Comparison of ENCODE assay signal across 14 cellular contexts in the genomic region with DNA sequence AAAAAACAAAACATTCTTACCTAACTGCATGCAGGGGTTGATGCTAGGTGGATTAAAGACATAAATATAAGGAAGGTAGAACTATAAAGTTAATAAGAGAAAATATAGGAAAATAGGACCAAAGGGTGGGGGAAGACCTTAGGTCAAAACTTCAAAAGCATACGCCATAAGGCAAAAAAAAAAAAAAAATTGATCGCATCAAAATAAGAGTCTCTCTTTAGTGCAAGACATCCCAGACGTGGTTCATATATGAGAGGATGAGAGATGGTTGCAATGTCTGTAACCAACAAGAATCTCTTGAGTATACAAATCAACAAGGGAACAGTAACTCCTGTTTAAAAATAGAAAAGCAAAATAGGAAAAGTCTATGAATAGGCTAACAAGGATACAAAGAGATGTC. TPM values are rescaled to one million over a fixed set of nuclear protein-coding genes. Genes with fewer than 3 reads are reported as not detected.
DNase-seq lines count a peak whose midpoint lies in the region; ATAC-seq and TF ChIP-seq lines count a peak whose summit lies in the region.
"Had no signal": no experiment of that assay in that cellular context is flagged by ENCODE, and none has a peak within 500 bp of the region (broad histone marks: within the 10 kb centered on the region; RNA-seq: fewer than 3 reads in every experiment).

No MANE protein-coding gene starts in this region.

- H3K4me1 ChIP-seq in left ventricle myocardium inferior (peaks cover 62% of the 10 kb centered on the region), heart right ventricle (peaks cover 3 to 46% (median 21%) of the 10 kb centered on the region in 9 donors), esophagus muscularis mucosa (peaks cover 40 to 74% (median 71%) of the 10 kb centered on the region in 4 donors), gastrocnemius medialis (peaks cover 45 to 56% of the 10 kb centered on the region in 2 donors)

- intact Hi-C loops in left ventricle myocardium inferior (cut with micrococcal nuclease) (no loop called here), heart right ventricle (cut with DNase I) (loop anchor here in 1 of 10 donors (10.0 kb wide), 1 partner anchor 124 kb away; no protein-coding TSS in a partner anchor), esophagus muscularis mucosa (cut with DNase I) (no loop called here), gastrocnemius medialis (cut with DNase I; ENCODE audit: low total_unique reads) (no loop called here)

- DNase-seq in left ventricle myocardium inferior (no peak), heart right ventricle (no peak), esophagus muscularis mucosa (ENCODE audit: extremely low spot score) (no peak), gastrocnemius medialis (no peak), NCI-H446 treated with DMSO at 0.1 percent for 48 hours (lab: John Stamatoyannopoulos, UW) (no peak), ACHN (no peak), occipital lobe (lab: John Stamatoyannopoulos, UW) (no peak)
- DNase-seq: Calu3; CD4-positive, CD25-positive, alpha-beta regulatory T cell; GOT3; KG1; NCI-H1092; NCI-H345; PC-9 had no signal

- peak overlapping the region; percentile 2 for H3K27ac ChIP-seq in left ventricle myocardium inferior (replicated peaks)
- H3K27ac ChIP-seq in heart right ventricle = peak overlapping the region in 3 of 10 donors; percentile 15 to 47 (median 18)
- peak overlapping the region; percentile 61 to 96 (median 93) for H3K27ac ChIP-seq in esophagus muscularis mucosa (replicated peaks in 1 of 4)
- peak overlapping the region; percentile 14 to 95 (median 78) for H3K27ac ChIP-seq in gastrocnemius medialis
- H3K27ac ChIP-seq: PC-9 had no signal

- no peak for TF ChIP-seq POLR2A in esophagus muscularis mucosa (IDR thresholded peaks at IDR 0.05; ENCODE audit: low read depth)
- TF ChIP-seq POLR2A in gastrocnemius medialis (IDR thresholded peaks at IDR 0.05) = no peak

- no peak for TF ChIP-seq CTCF in left ventricle myocardium inferior (IDR thresholded peaks at IDR 0.05; ENCODE audit: borderline replicate concordance)
- TF ChIP-seq CTCF in heart right ventricle (IDR thresholded peaks at IDR 0.05) = no peak
- TF ChIP-seq CTCF in esophagus muscularis mucosa (IDR thresholded peaks at IDR 0.05) = no peak
- no peak for TF ChIP-seq CTCF in gastrocnemius medialis (IDR thresholded peaks at IDR 0.05 in 4 of 5, conservative IDR thresholded peaks at IDR 0.05 in 1 of 5)

- H3K36me3 ChIP-seq in left ventricle myocardium inferior (peaks cover 27% of the 10 kb centered on the region), heart right ventricle (peaks cover 0 to 37% (median 16%) of the 10 kb centered on the region in 9 donors), esophagus muscularis mucosa (peaks cover 5 to 32% (median 24%) of the 10 kb centered on the region in 4 donors), gastrocnemius medialis (peaks cover 0 to 20% of the 10 kb centered on the region in 2 donors)

- ATAC-seq in heart right ventricle (no peak), gastrocnemius medialis (no peak)

- in situ Hi-C loops in gastrocnemius medialis (cut with MboI; ENCODE audit: low sequenced_read_pairs in 4 of 4) (loop anchor here in 2 of 4 donors (25.0 kb wide), 2 partner anchors 132 to 543 kb away; partner anchors contain the start of genes DST (in 1 of the 2) and PRIM2 (in 1 of the 2)), ACHN (cut with HindIII; ENCODE audit: low pct_ligation_motif_present, low pct_unique_long_range_greater_than_20kb, low sequenced_read_pairs) (loop anchor here (25.0 kb wide), 1 partner anchor 132 kb away; the partner anchor contains the start of gene PRIM2)

- H3K9me3 ChIP-seq in left ventricle myocardium inferior (replicated peaks) (no peaks in the 10 kb centered on the region), heart right ventricle (no peaks in the 10 kb centered on the region), esophagus muscularis mucosa (no peaks in the 10 kb centered on the region), gastrocnemius medialis (no peaks in the 10 kb centered on the region)

- H3K4me3 ChIP-seq in left ventricle myocardium inferior = no peak overlapping the region
- H3K4me3 ChIP-seq in heart right ventricle = no peak overlapping the region
- H3K4me3 ChIP-seq in esophagus muscularis mucosa = no peak overlapping the region
- H3K4me3 ChIP-seq in gastrocnemius medialis = no peak overlapping the region
- H3K4me3 ChIP-seq: PC-9 had no signal

- no peaks in the 10 kb centered on the region for H3K27me3 ChIP-seq in left ventricle myocardium inferior (ENCODE audit: low read depth)
- no peaks in the 10 kb centered on the region for H3K27me3 ChIP-seq in heart right ventricle
- no peaks in the 10 kb centered on the region for H3K27me3 ChIP-seq in esophagus muscularis mucosa
- no peaks in the 10 kb centered on the region for H3K27me3 ChIP-seq in gastrocnemius medialis

- 67 to 75% methylated on average over 3 of the region's 3 CpGs for WGBS in heart right ventricle, 2 donors
- WGBS in esophagus muscularis mucosa = 69% methylated on average over 3 of the region's 3 CpGs

- TF ChIP-seq EP300 in esophagus muscularis mucosa (IDR thresholded peaks at IDR 0.05) = no peak

RNA-seq across cellular contexts. Expression of gene BAG2, which starts 8.5 kb away (rescaled TPM):
- total RNA-seq in left ventricle myocardium inferior (11.2 TPM), heart right ventricle (10 to 100 TPM in 4 of 10 donors, 1 to 10 TPM in 6; 7.2 to 15.6 (median 9.7) TPM), esophagus muscularis mucosa (10 to 100 TPM; 29.0 to 42.8 (median 39.6) TPM), gastrocnemius medialis (10 to 100 TPM in 2 of 4 donors, 1 to 10 TPM in 2; 6.7 to 15.7 (median 9.8) TPM), occipital lobe (3.7 TPM)
- polyA plus RNA-seq in heart right ventricle = 1 to 10 TPM; 3.9 to 6.4 TPM

RNA-seq across cellular contexts. Expression of gene RAB23, which starts 41.5 kb away (rescaled TPM):
- 10.9 TPM for total RNA-seq in left ventricle myocardium inferior
- total RNA-seq in heart right ventricle = 10 to 100 TPM in 6 of 10 donors, 1 to 10 TPM in 4; 7.6 to 16.5 (median 10.9) TPM
- polyA plus RNA-seq in heart right ventricle = 1 to 10 TPM; 3.1 to 4.5 TPM
- total RNA-seq in esophagus muscularis mucosa = 100 to 1,000 TPM in 1 of 4 donors, 10 to 100 TPM in 3; 57.8 to 102 (median 70.3) TPM
- 10 to 100 TPM in 3 of 4 donors, 1 to 10 TPM in 1; 8.7 to 18.5 (median 11.6) TPM for total RNA-seq in gastrocnemius medialis
- 51.3 TPM for total RNA-seq in occipital lobe
